31 cellular contexts compared by ENCODE assay signal in genomic region chr3:163335429-163335828, GRCh38.
"Had no signal": no experiment of that assay in that cellular context is flagged by ENCODE, and none has a peak within 500 bp of the region (broad histone marks: within the 10 kb centered on the region; RNA-seq: fewer than 3 reads in every experiment).

No MANE protein-coding gene starts in this region.

- H3K4me1 ChIP-seq: adrenal gland, body of pancreas, esophagus muscularis mucosa, foreskin keratinocyte, gastrocnemius medialis, heart left ventricle had no signal

- H3K36me3 ChIP-seq: adrenal gland, esophagus muscularis mucosa, gastrocnemius medialis, heart left ventricle had no signal

- H3K27me3 ChIP-seq: adrenal gland, body of pancreas, esophagus muscularis mucosa, foreskin keratinocyte, gastrocnemius medialis, heart left ventricle had no signal

- ATAC-seq: activated CD4-positive, alpha-beta T cell treated with anti-CD3 and anti-CD28 coated beads for 36 hours; activated CD8-positive, alpha-beta memory T cell treated with anti-CD3 and anti-CD28 coated beads, Interleukin-2, amount 10 ng/mL, durations not matched to agents 7 days and 5 days; activated CD8-positive, alpha-beta T cell treated with anti-CD3 and anti-CD28 coated beads, Interleukin-2, amount 10 ng/mL, durations not matched to agents 7 days and 5 days; activated naive CD8-positive, alpha-beta T cell treated with anti-CD3 and anti-CD28 coated beads, Interleukin-2, amount 50 U/mL, for 24 hours; body of pancreas; effector memory CD8-positive, alpha-beta T cell; foreskin keratinocyte; gastrocnemius medialis; heart left ventricle had no signal

- H3K4me3 ChIP-seq: adrenal gland, body of pancreas, esophagus muscularis mucosa, gastrocnemius medialis, heart left ventricle had no signal

- H3K27ac ChIP-seq: adrenal gland, body of pancreas, esophagus muscularis mucosa, foreskin keratinocyte, gastrocnemius medialis, heart left ventricle had no signal

- DNase-seq: activated CD4-positive, alpha-beta memory T cell treated with anti-CD3 and anti-CD28 coated beads for 36 hours; activated CD4-positive, alpha-beta T cell treated with anti-CD3 and anti-CD28 coated beads for 36 hours; activated CD4-positive, alpha-beta T cell treated with anti-CD3 and anti-CD28 coated beads, Interleukin-2, amount 10 ng/mL, durations not matched to agents 24 days and 14 days; activated CD4-positive, CD25-positive, alpha-beta regulatory T cell; activated CD4-positive, CD25-positive, alpha-beta regulatory T cell treated with anti-CD3 and anti-CD28 coated beads, Interleukin-2, amount 50 U/mL, for 72 hours; activated CD8-positive, alpha-beta memory T cell treated with anti-CD3 and anti-CD28 coated beads, Interleukin-2, amount 10 ng/mL, durations not matched to agents 7 days and 5 days; activated CD8-positive, alpha-beta memory T cell treated with anti-CD3 and anti-CD28 coated beads, Interleukin-2, amount 50 U/mL, for 4 hours; activated CD8-positive, alpha-beta T cell treated with anti-CD3 and anti-CD28 coated beads, Interleukin-2, amount 10 ng/mL, durations not matched to agents 7 days and 5 days; activated effector memory CD4-positive, alpha-beta T cell treated with anti-CD3 and anti-CD28 coated beads, Interleukin-2, amount 50 U/mL, for 16 hours; activated naive CD4-positive, alpha-beta T cell treated with anti-CD3 and anti-CD28 coated beads for 36 hours; activated naive CD8-positive, alpha-beta T cell treated with anti-CD3 and anti-CD28 coated beads for 36 hours; activated naive CD8-positive, alpha-beta T cell treated with anti-CD3 and anti-CD28 coated beads, Interleukin-2, amount 50 U/mL, for 24 hours; activated T-cell treated with anti-CD3 and anti-CD28 coated beads, Interleukin-2, amount 50 U/mL, for 1 hour; activated T-cell treated with anti-CD3 and anti-CD28 coated beads, Interleukin-2, amount 50 U/mL, for 48 hours; adrenal gland; amygdala; aorta; body of pancreas; caudate nucleus; cortex of kidney; dermis blood vessel endothelial cell; effector CD4-positive, alpha-beta T cell; effector memory CD8-positive, alpha-beta T cell; erythroblast; foreskin keratinocyte; gastrocnemius medialis; glutamatergic neuron; heart left ventricle; T1000 had no signal

- FAIRE-seq: colon had no signal

- H3K9me3 ChIP-seq: adrenal gland, gastrocnemius medialis had no signal
